7 cellular contexts compared by ENCODE assay signal in genomic region chr21:32314806-32315205, GRCh38. TPM values are rescaled to one million over a fixed set of nuclear protein-coding genes. Genes with fewer than 3 reads are reported as not detected.
"Had no signal": no experiment of that assay in that cellular context is flagged by ENCODE, and none has a peak within 500 bp of the region (broad histone marks: within the 10 kb centered on the region; RNA-seq: fewer than 3 reads in every experiment).

No MANE protein-coding gene starts in this region.

- H3K4me3 ChIP-seq: GM23338 had no signal

- H3K27me3 Mint-ChIP-seq: IgD-negative memory B cell had no signal

- H3K27ac Mint-ChIP-seq: GM23338 had no signal

- DNase-seq: H9, HCEC 1CT, KBM-7 had no signal

- H3K9me3 Mint-ChIP-seq: GM23338, H9, IgD-negative memory B cell had no signal

- ATAC-seq: GM23338 had no signal

- H3K4me3 Mint-ChIP-seq: GM23338, H9, IgD-negative memory B cell had no signal

- H3K4me1 Mint-ChIP-seq: H9, IgD-negative memory B cell had no signal

RNA-seq across cellular contexts. Expression of gene MRAP, which starts 16.2 kb away (rescaled TPM):
- total RNA-seq: GM23338, H1, H9, HT-29 had no signal
